Comparison of ENCODE assay signal across 1 cellular context in genomic region chr17:2855063-2855600, GRCh38.
TF ChIP-seq lines count a peak whose summit lies in the region.

No MANE protein-coding gene starts in this region.

TF ChIP-seq in WTC11, 78 proteins besides CTCF, POLR2A, EP300 and RAD21 (continued from another document):
- no peak for TF ChIP-seq E2F4 (CRISPR knock-in tag; IDR thresholded peaks at IDR 0.05; ENCODE audit: borderline replicate concordance, low read depth)
- TF ChIP-seq MYBL2 (CRISPR knock-in tag; IDR thresholded peaks at IDR 0.05) = no peak
- no peak for TF ChIP-seq TEAD1 (CRISPR knock-in tag; IDR thresholded peaks at IDR 0.05)
- TF ChIP-seq NFYB (CRISPR knock-in tag; conservative IDR thresholded peaks at IDR 0.05; ENCODE audit: low read depth) = no peak
- TF ChIP-seq ZNF423 (CRISPR knock-in tag; IDR thresholded peaks at IDR 0.05) = no peak
- TF ChIP-seq SP1 (CRISPR knock-in tag; conservative IDR thresholded peaks at IDR 0.05) = no peak
